18 cellular contexts compared by ENCODE assay signal in the genomic region with DNA sequence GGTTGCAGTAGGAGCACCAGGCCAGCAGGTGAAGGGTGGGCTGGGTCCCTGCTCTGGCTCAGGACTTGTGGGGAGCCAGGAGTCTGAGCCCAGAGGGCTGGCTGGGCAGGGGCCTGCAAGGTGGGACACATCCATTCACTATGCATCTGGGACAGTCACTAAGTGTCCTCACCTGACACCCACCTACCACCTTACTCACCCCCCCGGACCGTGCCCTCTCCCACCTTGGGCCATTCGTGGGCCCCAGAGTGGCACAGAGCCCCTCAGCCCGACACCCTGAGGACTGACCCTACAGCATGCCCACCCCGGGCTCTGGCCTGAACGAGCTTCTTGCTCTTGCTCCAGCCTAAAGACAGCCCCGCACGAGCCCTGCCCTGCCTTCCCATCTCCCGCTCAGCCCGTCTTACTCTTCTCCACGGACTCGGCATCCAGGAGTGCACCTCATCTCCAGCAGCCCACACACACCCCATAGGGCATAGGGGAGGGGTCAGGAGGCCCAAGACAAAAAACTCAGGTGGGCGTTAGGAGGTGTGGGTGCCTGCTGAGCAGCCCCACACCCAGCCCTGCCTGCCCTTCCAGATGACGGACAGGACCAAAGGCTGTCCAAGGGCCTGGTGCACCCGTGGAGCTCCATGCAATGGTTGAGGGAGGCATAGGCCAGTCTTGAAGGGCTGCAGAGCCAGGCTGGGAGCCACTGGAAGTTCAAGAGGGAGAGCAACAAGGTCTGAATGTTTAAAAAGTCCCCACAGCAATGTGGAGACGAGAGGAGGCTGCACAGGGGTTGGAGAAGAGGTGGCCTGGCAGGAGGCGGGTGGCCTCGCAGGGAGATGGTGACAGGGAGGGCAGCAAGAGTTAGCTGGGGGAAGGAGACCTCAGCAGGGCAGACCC. TPM values are rescaled to one million over a fixed set of nuclear protein-coding genes. Genes with fewer than 3 reads are reported as not detected.
"Had no signal": no experiment of that assay in that cellular context is flagged by ENCODE, and none has a peak within 500 bp of the region (broad histone marks: within the 10 kb centered on the region; RNA-seq: fewer than 3 reads in every experiment).

No MANE protein-coding gene starts in this region.

- H3K36me3 Mint-ChIP-seq: activated naive CD4-positive, alpha-beta T cell treated with anti-CD3 and anti-CD28 coated beads, Interleukin-2, amount 50 U/mL, for 24 hours; immature natural killer cell had no signal

- H3K27ac Mint-ChIP-seq: activated naive CD4-positive, alpha-beta T cell treated with anti-CD3 and anti-CD28 coated beads, Interleukin-2, amount 50 U/mL, for 24 hours; activated T-helper 2 cell treated with anti-CD3 and anti-CD28 coated beads, Interferon-gamma antibody, Interleukin-2, Interleukin-4, amounts not matched to agents 10 μg/mL and 5 μg/mL and 100 μg/mL, durations not matched to agents 14 hours and 24 hours and 36 hours had no signal

- DNase-seq: activated CD4-positive, alpha-beta T cell treated with anti-CD3 and anti-CD28 coated beads for 48 hours; activated T-cell treated with anti-CD3 and anti-CD28 coated beads for 4 hours; amygdala; cerebellar nuclear complex; immature natural killer cell; stimulated activated CD4-positive, alpha-beta T cell treated with anti-CD3 and anti-CD28 coated beads, Interleukin-12 subunit alpha, Interleukin-12 subunit beta, amount 100 ng/mL, for 4 hours; stimulated activated naive CD8-positive, alpha-beta T cell treated with anti-CD3 and anti-CD28 coated beads, Interleukin-15, Interleukin-2, amounts not matched to agents 100 U/mL and 50 U/mL, for 24 hours; T1000 had no signal

- H3K27me3 Mint-ChIP-seq: activated naive CD4-positive, alpha-beta T cell treated with anti-CD3 and anti-CD28 coated beads, Interleukin-2, amount 50 U/mL, for 24 hours had no signal

- H3K9me3 ChIP-seq: right lobe of liver, suprapubic skin, upper lobe of left lung had no signal

- ATAC-seq: esophagus mucosa; stimulated activated naive CD8-positive, alpha-beta T cell treated with anti-CD3 and anti-CD28 coated beads, Interleukin-15, Interleukin-2, amounts not matched to agents 100 U/mL and 50 U/mL, for 24 hours had no signal

- H3K4me3 ChIP-seq: right lobe of liver, suprapubic skin, upper lobe of left lung had no signal

- H3K36me3 ChIP-seq: brain microvascular endothelial cell, right lobe of liver, suprapubic skin, upper lobe of left lung had no signal

- H3K4me3 Mint-ChIP-seq: activated naive CD4-positive, alpha-beta T cell treated with anti-CD3 and anti-CD28 coated beads, Interleukin-2, amount 50 U/mL, for 24 hours; immature natural killer cell; neural crest cell had no signal

- H3K9me3 Mint-ChIP-seq: activated naive CD4-positive, alpha-beta T cell treated with anti-CD3 and anti-CD28 coated beads, Interleukin-2, amount 50 U/mL, for 24 hours; activated T-helper 2 cell treated with anti-CD3 and anti-CD28 coated beads, Interferon-gamma antibody, Interleukin-2, Interleukin-4, amounts not matched to agents 10 μg/mL and 5 μg/mL and 100 μg/mL, durations not matched to agents 14 hours and 24 hours and 36 hours; immature natural killer cell; neural crest cell had no signal

- H3K27me3 ChIP-seq: brain microvascular endothelial cell, right lobe of liver, suprapubic skin, upper lobe of left lung had no signal

- H3K27ac ChIP-seq: brain microvascular endothelial cell, right lobe of liver, suprapubic skin, upper lobe of left lung had no signal

RNA-seq across cellular contexts. Expression of gene PTH1R, which starts 27.0 kb away (rescaled TPM):
- total RNA-seq: activated T-helper 2 cell treated with anti-CD3 and anti-CD28 coated beads, Interferon-gamma antibody, Interleukin-2, Interleukin-4, amounts not matched to agents 10 μg/mL and 5 μg/mL and 100 μg/mL, durations not matched to agents 14 hours and 24 hours and 36 hours; SK-MEL-5 had no signal
- polyA plus RNA-seq: immature natural killer cell had no signal

RNA-seq across cellular contexts. Expression of gene MYL3, which starts 41.3 kb away (rescaled TPM):
- total RNA-seq: activated T-helper 2 cell treated with anti-CD3 and anti-CD28 coated beads, Interferon-gamma antibody, Interleukin-2, Interleukin-4, amounts not matched to agents 10 μg/mL and 5 μg/mL and 100 μg/mL, durations not matched to agents 14 hours and 24 hours and 36 hours; dermis blood vessel endothelial cell; neural crest cell; SK-MEL-5 had no signal
- polyA plus RNA-seq: immature natural killer cell had no signal
